In genomic region chr15:62118446-62118964, GRCh38 we compare ENCODE assay signal across 1 cellular context.
A peak's percentile ranks its signal among the peaks of the same experiment; 100 is the strongest.
TF ChIP-seq lines count a peak whose summit lies in the region.

No MANE protein-coding gene starts in this region.

TF ChIP-seq in K562, 482 proteins besides CTCF, POLR2A, EP300 and RAD21:
- no peak for TF ChIP-seq ZMIZ1 (IDR thresholded peaks at IDR 0.05; ENCODE audit: low read depth in 2 of 2, low read length in 2 of 2)
- TF ChIP-seq, protein P1, sequence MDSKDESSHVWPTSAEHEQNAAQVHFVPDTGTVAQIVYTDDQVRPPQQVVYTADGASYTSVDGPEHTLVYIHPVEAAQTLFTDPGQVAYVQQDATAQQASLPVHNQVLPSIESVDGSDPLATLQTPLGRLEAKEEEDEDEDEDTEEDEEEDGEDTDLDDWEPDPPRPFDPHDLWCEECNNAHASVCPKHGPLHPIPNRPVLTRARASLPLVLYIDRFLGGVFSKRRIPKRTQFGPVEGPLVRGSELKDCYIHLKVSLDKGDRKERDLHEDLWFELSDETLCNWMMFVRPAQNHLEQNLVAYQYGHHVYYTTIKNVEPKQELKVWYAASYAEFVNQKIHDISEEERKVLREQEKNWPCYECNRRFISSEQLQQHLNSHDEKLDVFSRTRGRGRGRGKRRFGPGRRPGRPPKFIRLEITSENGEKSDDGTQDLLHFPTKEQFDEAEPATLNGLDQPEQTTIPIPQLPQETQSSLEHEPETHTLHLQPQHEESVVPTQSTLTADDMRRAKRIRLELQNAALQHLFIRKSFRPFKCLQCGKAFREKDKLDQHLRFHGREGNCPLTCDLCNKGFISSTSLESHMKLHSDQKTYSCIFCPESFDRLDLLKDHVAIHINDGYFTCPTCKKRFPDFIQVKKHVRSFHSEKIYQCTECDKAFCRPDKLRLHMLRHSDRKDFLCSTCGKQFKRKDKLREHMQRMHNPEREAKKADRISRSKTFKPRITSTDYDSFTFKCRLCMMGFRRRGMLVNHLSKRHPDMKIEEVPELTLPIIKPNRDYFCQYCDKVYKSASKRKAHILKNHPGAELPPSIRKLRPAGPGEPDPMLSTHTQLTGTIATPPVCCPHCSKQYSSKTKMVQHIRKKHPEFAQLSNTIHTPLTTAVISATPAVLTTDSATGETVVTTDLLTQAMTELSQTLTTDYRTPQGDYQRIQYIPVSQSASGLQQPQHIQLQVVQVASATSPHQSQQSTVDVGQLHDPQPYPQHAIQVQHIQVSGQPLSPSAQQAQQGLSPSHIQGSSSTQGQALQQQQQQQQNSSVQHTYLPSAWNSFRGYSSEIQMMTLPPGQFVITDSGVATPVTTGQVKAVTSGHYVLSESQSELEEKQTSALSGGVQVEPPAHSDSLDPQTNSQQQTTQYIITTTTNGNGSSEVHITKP (IDR thresholded peaks at IDR 0.05; ENCODE audit: partially characterized antibody), result peak; percentile 19
